9 cellular contexts compared by ENCODE assay signal in the genomic region with DNA sequence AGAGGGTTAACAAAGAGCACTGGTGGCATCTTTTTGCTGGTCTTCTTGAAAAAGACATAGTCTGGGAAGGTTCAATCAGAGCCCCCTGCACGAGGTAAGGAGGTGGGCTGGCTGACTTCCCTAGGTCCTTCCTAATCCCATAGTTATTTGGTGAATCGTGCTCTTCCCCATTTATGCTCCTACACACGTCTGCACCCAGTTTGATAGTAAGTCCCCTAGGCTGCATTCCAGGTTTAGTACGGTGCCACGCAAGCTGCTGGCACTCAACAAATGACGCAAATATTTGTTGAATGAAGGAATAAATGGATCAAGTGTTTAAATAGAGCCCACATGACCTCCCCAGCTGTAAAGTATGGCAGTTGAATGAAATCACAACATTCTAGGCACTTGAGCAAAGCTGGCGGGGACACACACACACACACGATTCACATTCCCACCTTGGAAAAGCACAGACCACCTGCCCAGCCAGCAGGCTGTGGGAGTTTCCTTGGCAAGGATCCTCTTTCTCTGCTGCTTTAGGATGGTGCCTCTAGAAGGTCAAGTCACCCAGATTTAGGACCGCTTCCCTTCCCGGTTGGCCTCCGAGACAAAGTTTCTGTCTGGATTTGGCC. TPM values are rescaled to one million over a fixed set of nuclear protein-coding genes. Genes with fewer than 3 reads are reported as not detected.
A peak's percentile ranks its signal among the peaks of the same experiment; 100 is the strongest.
DNase-seq lines count a peak whose midpoint lies in the region; ATAC-seq and TF ChIP-seq lines count a peak whose summit lies in the region.
"Had no signal": no experiment of that assay in that cellular context is flagged by ENCODE, and none has a peak within 500 bp of the region (broad histone marks: within the 10 kb centered on the region; RNA-seq: fewer than 3 reads in every experiment).

No MANE protein-coding gene starts in this region.

- CTCF ChIA-PET in activated CD8-positive, alpha-beta T cell treated with anti-CD3 and anti-CD28 coated beads, Interleukin-2, amount 10 ng/mL, durations not matched to agents 7 days and 5 days (lab: Charles Lee): interaction anchor here (1.0 kb wide), 1 partner anchor 580 kb away, joined by 3 read pairs; no protein-coding TSS in a partner anchor

- H3K4me3 ChIP-seq in AG09309 (ENCODE audit: control insufficient read depth, low read depth, low read length) (peak overlapping the region; percentile 42), endocrine pancreas (ENCODE audit: control insufficient read depth, insufficient read depth, low read length) (peak overlapping the region; percentile 37)

- H3K4me3 Mint-ChIP-seq in nephron progenitor cell: peak overlapping the region; percentile 55
- H3K4me3 Mint-ChIP-seq in activated CD8-positive, alpha-beta T cell treated with anti-CD3 and anti-CD28 coated beads, Interleukin-2, amount 10 ng/mL, durations not matched to agents 7 days and 5 days: no peak overlapping the region

- POLR2A ChIA-PET in activated CD8-positive, alpha-beta T cell treated with anti-CD3 and anti-CD28 coated beads, Interleukin-2, amount 10 ng/mL, durations not matched to agents 7 days and 5 days (lab: Charles Lee): interaction anchor here (0.6 kb wide), 1 partner anchor 14 kb away, joined by 3 read pairs; no protein-coding TSS in a partner anchor

- no peak for TF ChIP-seq CTCF in AG09309 (IDR thresholded peaks at IDR 0.05; ENCODE audit: control insufficient read depth, insufficient read depth, low read depth, low read length, missing control alignments)
- no peak for TF ChIP-seq CTCF in nephron progenitor cell (IDR thresholded peaks at IDR 0.05)

- H3K36me3 ChIP-seq in endocrine pancreas (ENCODE audit: control insufficient read depth, insufficient read depth, low read length): no peaks in the 10 kb centered on the region

- peak overlapping the region; percentile 7 for H3K9ac ChIP-seq in endocrine pancreas (ENCODE audit: control insufficient read depth, insufficient read depth, low read length)

- DNase-seq in AG09309 (ENCODE audit: low read depth): no peak
- peak; percentile 89 for DNase-seq in NCI-H1092 treated with DMSO at 0.1 percent for 48 hours (lab: John Stamatoyannopoulos, UW)
- DNase-seq in nephron progenitor cell: no peak
- DNase-seq in activated CD8-positive, alpha-beta T cell treated with anti-CD3 and anti-CD28 coated beads, Interleukin-2, amount 10 ng/mL, durations not matched to agents 7 days and 5 days: no peak
- no peak for DNase-seq in C1 segment of cervical spinal cord (lab: John Stamatoyannopoulos, UW)
- DNase-seq in T-helper 9 cell: no peak
- DNase-seq: stimulated activated CD4-positive, alpha-beta T cell treated with anti-CD3 and anti-CD28 coated beads, Interleukin-12 subunit alpha, Interleukin-12 subunit beta, amount 100 ng/mL, for 4 hours had no signal

- no peaks in the 10 kb centered on the region for H3K4me1 ChIP-seq in endocrine pancreas (ENCODE audit: control insufficient read depth, insufficient read depth, low read length)

- peaks cover 9% of the 10 kb centered on the region for H3K9me3 Mint-ChIP-seq in nephron progenitor cell
- no peaks in the 10 kb centered on the region for H3K9me3 Mint-ChIP-seq in activated CD8-positive, alpha-beta T cell treated with anti-CD3 and anti-CD28 coated beads, Interleukin-2, amount 10 ng/mL, durations not matched to agents 7 days and 5 days (ENCODE audit: insufficient read depth)

- peaks cover 21% of the 10 kb centered on the region for H3K4me1 Mint-ChIP-seq in nephron progenitor cell
- peaks cover 8% of the 10 kb centered on the region for H3K4me1 Mint-ChIP-seq in activated CD8-positive, alpha-beta T cell treated with anti-CD3 and anti-CD28 coated beads, Interleukin-2, amount 10 ng/mL, durations not matched to agents 7 days and 5 days (ENCODE audit: low read depth)

- H3K36me3 Mint-ChIP-seq in nephron progenitor cell (ENCODE audit: low read depth): no peaks in the 10 kb centered on the region
- H3K36me3 Mint-ChIP-seq in activated CD8-positive, alpha-beta T cell treated with anti-CD3 and anti-CD28 coated beads, Interleukin-2, amount 10 ng/mL, durations not matched to agents 7 days and 5 days (ENCODE audit: low read depth): no peaks in the 10 kb centered on the region

- no peak overlapping the region for H3K27ac Mint-ChIP-seq in nephron progenitor cell
- H3K27ac Mint-ChIP-seq in activated CD8-positive, alpha-beta T cell treated with anti-CD3 and anti-CD28 coated beads, Interleukin-2, amount 10 ng/mL, durations not matched to agents 7 days and 5 days: no peak overlapping the region

- H3K27me3 Mint-ChIP-seq in nephron progenitor cell (ENCODE audit: low read depth, poor library complexity): peaks cover 81% of the 10 kb centered on the region
- H3K27me3 Mint-ChIP-seq in activated CD8-positive, alpha-beta T cell treated with anti-CD3 and anti-CD28 coated beads, Interleukin-2, amount 10 ng/mL, durations not matched to agents 7 days and 5 days (ENCODE audit: low read depth): peaks cover 40% of the 10 kb centered on the region

- ATAC-seq in HG03175 (IDR thresholded peaks at IDR 0.05; ENCODE audit: unreplicated experiment): no peak
- ATAC-seq in activated CD8-positive, alpha-beta T cell treated with anti-CD3 and anti-CD28 coated beads, Interleukin-2, amount 10 ng/mL, durations not matched to agents 7 days and 5 days: no peak

- H3K9me3 ChIP-seq in endocrine pancreas (ENCODE audit: control insufficient read depth, low read length): no peaks in the 10 kb centered on the region

- peaks cover 2% of the 10 kb centered on the region for H3K27me3 ChIP-seq in endocrine pancreas (ENCODE audit: control insufficient read depth, insufficient read depth, low read length)

RNA-seq across cellular contexts. Expression of gene FAM184B, which starts 0.9 kb away (rescaled TPM):
- total RNA-seq in activated CD8-positive, alpha-beta T cell treated with anti-CD3 and anti-CD28 coated beads, Interleukin-2, amount 10 ng/mL, durations not matched to agents 7 days and 5 days: under 1 TPM in 1 of 2 experiments, not detected in 1; 0.03 TPM

RNA-seq across cellular contexts. Expression of gene DCAF16, which starts 30.0 kb away (rescaled TPM):
- total RNA-seq in activated CD8-positive, alpha-beta T cell treated with anti-CD3 and anti-CD28 coated beads, Interleukin-2, amount 10 ng/mL, durations not matched to agents 7 days and 5 days: 10 to 100 TPM; 35.8 to 39.2 TPM

RNA-seq across cellular contexts. Expression of gene NCAPG, which starts 30.2 kb away (rescaled TPM):
- total RNA-seq in activated CD8-positive, alpha-beta T cell treated with anti-CD3 and anti-CD28 coated beads, Interleukin-2, amount 10 ng/mL, durations not matched to agents 7 days and 5 days: 10 to 100 TPM; 92.5 to 93.5 TPM
